In the genomic region with DNA sequence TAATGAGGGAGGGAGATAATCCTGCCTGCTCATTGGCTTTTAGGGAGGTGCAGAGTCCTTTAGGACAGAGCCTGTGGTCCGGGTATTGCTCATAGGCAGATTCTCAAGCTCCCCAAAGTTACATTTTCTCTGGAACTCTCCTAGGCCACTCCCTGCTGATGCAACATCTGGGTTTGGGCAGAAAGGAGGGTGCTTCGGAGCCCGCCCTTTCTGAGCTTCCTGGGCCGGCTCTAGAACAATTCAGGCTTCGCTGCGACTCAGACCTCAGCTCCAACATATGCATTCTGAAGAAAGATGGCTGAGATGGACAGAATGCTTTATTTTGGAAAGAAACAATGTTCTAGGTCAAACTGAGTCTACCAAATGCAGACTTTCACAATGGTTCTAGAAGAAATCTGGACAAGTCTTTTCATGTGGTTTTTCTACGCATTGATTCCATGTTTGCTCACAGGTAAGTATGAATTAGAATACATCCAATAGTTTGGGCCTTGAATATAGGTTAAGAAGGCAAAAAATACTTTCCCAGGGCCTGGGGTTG, we compare ENCODE assay signal across 12 cellular contexts. TPM values are rescaled to one million over a fixed set of nuclear protein-coding genes. Genes with fewer than 3 reads are reported as not detected.
DNase-seq lines count a peak whose midpoint lies in the region; ATAC-seq, FAIRE-seq and TF ChIP-seq lines count a peak whose summit lies in the region.
"Had no signal": no experiment of that assay in that cellular context is flagged by ENCODE, and none has a peak within 500 bp of the region (broad histone marks: within the 10 kb centered on the region; RNA-seq: fewer than 3 reads in every experiment).

A gene with protein sequence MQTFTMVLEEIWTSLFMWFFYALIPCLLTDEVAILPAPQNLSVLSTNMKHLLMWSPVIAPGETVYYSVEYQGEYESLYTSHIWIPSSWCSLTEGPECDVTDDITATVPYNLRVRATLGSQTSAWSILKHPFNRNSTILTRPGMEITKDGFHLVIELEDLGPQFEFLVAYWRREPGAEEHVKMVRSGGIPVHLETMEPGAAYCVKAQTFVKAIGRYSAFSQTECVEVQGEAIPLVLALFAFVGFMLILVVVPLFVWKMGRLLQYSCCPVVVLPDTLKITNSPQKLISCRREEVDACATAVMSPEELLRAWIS (plus strand): TSS at position 233 of the 538 bp plus-strand sequence. CDS start 131 bp downstream, at position 364.

- no peak within 1 kb of the TSS for H2BK12ac ChIP-seq in H1 (ENCODE audit: low read depth, low read length)

- no peaks in the 10 kb centered on the region for H3K9me3 Mint-ChIP-seq in Calu3 (ENCODE audit: low read depth, unreplicated experiment)

- H3K4ac ChIP-seq in IMR-90 (ENCODE audit: low read depth, low read length) (peak within 1 kb of the TSS; percentile 92; the same call in 1 of the 2 replicates), H1 (replicated peaks; ENCODE audit: insufficient read length, low read depth, low read length) (no peak within 1 kb of the TSS), mesendoderm (ENCODE audit: low read depth, low read length) (no peak within 1 kb of the TSS)

- H3K4me3 ChIP-seq in IMR-90 (ENCODE audit: insufficient read depth, low read depth, low read length), result no peak within 1 kb of the TSS
- no peak within 1 kb of the TSS for H3K4me3 ChIP-seq in H1 (ENCODE audit: extremely low read depth in 1 of 4, insufficient read depth in 2 of 4, low read depth in 3 of 4, low read length in 4 of 4)
- H3K4me3 ChIP-seq in mesendoderm (ENCODE audit: low read length), result no peak within 1 kb of the TSS
- H3K4me3 ChIP-seq: cardiac muscle cell had no signal

- H2AK9ac ChIP-seq in IMR-90 (replicated peaks; ENCODE audit: low read depth, low read length, poor library complexity), result no peak within 1 kb of the TSS

- BruUV-seq in Calu3 (replicated peaks; lab: Mats Ljungman, UMichigan) (no TSS peak), IMR-90 (replicated peaks; lab: Mats Ljungman, UMichigan) (no TSS peak)

- DNase-seq in Calu3, result no peak
- peak; percentile 61 for DNase-seq in IMR-90
- DNase-seq in H1 (ENCODE audit: low read depth in 1 of 2, low spot score in 2 of 2), result peak in 1 of 2 experiments; percentile 15
- DNase-seq in mesendoderm, result peak; percentile 88
- no peak for DNase-seq in NCI-H128 (lab: John Stamatoyannopoulos, UW; ENCODE audit: unreplicated experiment)
- DNase-seq in 8988T, result no peak
- DNase-seq: activated T-cell treated with anti-CD3 and anti-CD28 coated beads, Interleukin-2, amount 50 U/mL, for 1 hour; head of caudate nucleus; NCI-H2107 had no signal

- H3K9ac ChIP-seq in IMR-90 (ENCODE audit: low read depth, low read length), result no peak within 1 kb of the TSS
- no peak within 1 kb of the TSS for H3K9ac ChIP-seq in H1 (replicated peaks in 1 of 4; ENCODE audit: extremely low read depth in 1 of 4, low read depth in 3 of 4, low read length in 3 of 4)
- H3K9ac ChIP-seq in mesendoderm (ENCODE audit: low read length), result no peak within 1 kb of the TSS

- H3K23ac ChIP-seq in IMR-90 (ENCODE audit: low read depth, low read length) (no peak within 1 kb of the TSS), H1 (ENCODE audit: insufficient read length) (no peak within 1 kb of the TSS), mesendoderm (ENCODE audit: low read length) (no peak within 1 kb of the TSS)

- TF ChIP-seq EP300 in H1 (IDR thresholded peaks at IDR 0.05; ENCODE audit: borderline replicate concordance in 1 of 2, low read depth in 2 of 2, low read length in 2 of 2), result no peak

- no peaks in the 10 kb centered on the region for H3K36me3 ChIP-seq in IMR-90 (ENCODE audit: control insufficient read depth, insufficient read depth, low read length)
- no peaks in the 10 kb centered on the region for H3K36me3 ChIP-seq in H1 (ENCODE audit: control insufficient read depth in 2 of 4, insufficient read depth in 4 of 4, low read length in 3 of 4)
- H3K36me3 ChIP-seq in mesendoderm (ENCODE audit: control insufficient read depth, insufficient read depth, low read length), result no peaks in the 10 kb centered on the region
- H3K36me3 ChIP-seq: cardiac muscle cell had no signal

- H2AK5ac ChIP-seq in IMR-90 (ENCODE audit: low read depth, low read length), result no peak within 1 kb of the TSS
- H2AK5ac ChIP-seq in H1 (ENCODE audit: low read depth, low read length), result no peak within 1 kb of the TSS
- no peak within 1 kb of the TSS for H2AK5ac ChIP-seq in mesendoderm (ENCODE audit: low read length)

- FAIRE-seq in H1 (lab: Jason Lieb, UNC), result no peak

- H4K8ac ChIP-seq in IMR-90 (ENCODE audit: low read depth in 2 of 2, low read length in 2 of 2) (peak within 1 kb of the TSS in 1 of 2 experiments; percentile 83; a peak in 2 of 4 replicates), H1 (ENCODE audit: extremely low read depth, insufficient read depth, low read length) (no peak within 1 kb of the TSS), mesendoderm (ENCODE audit: low read depth, low read length) (no peak within 1 kb of the TSS)

- H3K27ac ChIP-seq in IMR-90 (ENCODE audit: insufficient read depth, low read length) (no peak within 1 kb of the TSS), H1 (ENCODE audit: low read depth, low read length) (no peak within 1 kb of the TSS), mesendoderm (ENCODE audit: low read depth, low read length) (no peak within 1 kb of the TSS)
- H3K27ac ChIP-seq: cardiac muscle cell had no signal

- H3K18ac ChIP-seq in IMR-90 (ENCODE audit: low read depth, low read length) (peak within 1 kb of the TSS; percentile 86; the same call in 1 of the 2 replicates), H1 (ENCODE audit: extremely low read depth, low read length) (no peak within 1 kb of the TSS), mesendoderm (ENCODE audit: low read length) (peak within 1 kb of the TSS; percentile 84)

- WGBS in IMR-90 (ENCODE audit: extremely low coverage in 2 of 2, insufficient read length in 1 of 2), 2 experiments, result no CpG with 5 or more reads among the region's 7 CpGs
- 87% methylated on average over 7 of the region's 7 CpGs; no CpG with 5 or more reads in 1 of the 2 experiments for WGBS in H1 (ENCODE audit: extremely low coverage in 1 of 2, insufficient coverage in 1 of 2, insufficient read length in 1 of 2, insufficient replicate concordance in 2 of 2, low coverage in 1 of 2, low lambda C conversion rate in 2 of 2, missing lambda C conversion rate in 1 of 2), 2 experiments
- WGBS in mesendoderm (ENCODE audit: extremely low coverage, insufficient coverage, low lambda C conversion rate), result no CpG with 5 or more reads among the region's 7 CpGs

- TF ChIP-seq POLR2A in IMR-90 (IDR thresholded peaks at IDR 0.05; ENCODE audit: low read depth, low read length) (no peak), H1 (IDR thresholded peaks at IDR 0.05; ENCODE audit: control extremely low read depth in 1 of 2, low read depth in 2 of 2, low read length in 2 of 2) (no peak)

- H3K27me3 Mint-ChIP-seq in Calu3 (ENCODE audit: unreplicated experiment), result no peaks in the 10 kb centered on the region

- peak within 1 kb of the TSS; percentile 83 for H2BK120ac ChIP-seq in IMR-90 (ENCODE audit: low read depth, low read length)
- H2BK120ac ChIP-seq in H1 (replicated peaks; ENCODE audit: low read depth, low read length), result no peak within 1 kb of the TSS
- no peak within 1 kb of the TSS for H2BK120ac ChIP-seq in mesendoderm (ENCODE audit: low read depth, low read length)

- peaks cover 13% of the 10 kb centered on the region for H3K9me1 ChIP-seq in IMR-90 (ENCODE audit: insufficient read depth, low read length)

- peak within 1 kb of the TSS; percentile 47 for H3K4me3 Mint-ChIP-seq in Calu3 (ENCODE audit: low read depth, unreplicated experiment)

- intact Hi-C loops in Calu3 (cut with micrococcal nuclease; ENCODE audit: unreplicated experiment) (loop anchor here (5.0 kb wide), 4 partner anchors 34 to 206 kb away; partner anchors contain the start of genes NCK1, SLC35G2 and STAG1), IMR-90 (cut with micrococcal nuclease) (loop anchor here (5.0 kb wide), 1 partner anchor 96 kb away; the partner anchor contains the start of gene NCK1)

- CTCF ChIA-PET in Calu3 (lab: Charles Lee) (interaction anchor here (0.5 to 2.1 kb wide), 3 partner anchors 56 to 1992 kb away, joined by 3 to 7 read pairs (median 5); partner anchors contain the start of gene STAG1), IMR-90 (lab: Yijun Ruan, JAX) (interaction anchor here (0.6 to 1.8 kb wide), 6 partner anchors 10 to 726 kb away, joined by 3 to 5 read pairs (median 4); partner anchors contain the start of gene STAG1), H1 (lab: Charles Lee; ENCODE audit: partially characterized antibody) (interaction anchor here (0.6 to 1.6 kb wide), 5 partner anchors 9 to 199 kb away, joined by 3 to 5 read pairs (median 4); no protein-coding TSS in a partner anchor)

- H3K4me2 ChIP-seq in IMR-90 (ENCODE audit: low read depth, low read length) (no peak within 1 kb of the TSS), H1 (ENCODE audit: insufficient read depth in 1 of 2, low read depth in 2 of 2, low read length in 2 of 2) (no peak within 1 kb of the TSS), mesendoderm (ENCODE audit: low read length) (no peak within 1 kb of the TSS)

- peak within 1 kb of the TSS; percentile 85; the same call in 1 of the 2 replicates for H2BK20ac ChIP-seq in IMR-90 (ENCODE audit: low read depth, low read length)
- no peak within 1 kb of the TSS for H2BK20ac ChIP-seq in H1 (ENCODE audit: low read length)

- H3K79me1 ChIP-seq in IMR-90 (ENCODE audit: low read depth in 1 of 2, low read length in 2 of 2), result peaks cover 5 to 20% of the 10 kb centered on the region in 2 experiments; a peak in 3 of 4 replicates
- H3K79me1 ChIP-seq in H1 (ENCODE audit: low read depth, low read length), result no peaks in the 10 kb centered on the region
- no peaks in the 10 kb centered on the region for H3K79me1 ChIP-seq in mesendoderm (ENCODE audit: low read length)

- H4K20me1 ChIP-seq in IMR-90 (ENCODE audit: insufficient read depth, low read length) (no peaks in the 10 kb centered on the region), H1 (replicated peaks in 1 of 2; ENCODE audit: control insufficient read depth in 1 of 2, insufficient read depth in 2 of 2, low read length in 2 of 2) (peaks cover 0 to 1% of the 10 kb centered on the region in 2 experiments)

- peak within 1 kb of the TSS; percentile 62 for H4K5ac ChIP-seq in IMR-90 (ENCODE audit: low read depth, low read length)
- no peak within 1 kb of the TSS for H4K5ac ChIP-seq in H1 (ENCODE audit: insufficient read length, low read depth, low read length)
- H4K5ac ChIP-seq in mesendoderm (ENCODE audit: low read length), result no peak within 1 kb of the TSS

- H4K91ac ChIP-seq in IMR-90 (ENCODE audit: insufficient read depth, low read depth, low read length) (peak within 1 kb of the TSS; percentile 4; the same call in 1 of the 2 replicates), H1 (replicated peaks; ENCODE audit: insufficient read length, low read length) (no peak within 1 kb of the TSS)

- no peak within 1 kb of the TSS for H3K56ac ChIP-seq in IMR-90 (ENCODE audit: extremely low read depth, insufficient read depth, low read length)
- no peak within 1 kb of the TSS for H3K56ac ChIP-seq in H1 (replicated peaks; ENCODE audit: insufficient read length, low read depth, low read length)
- peak within 1 kb of the TSS; percentile 35 for H3K56ac ChIP-seq in mesendoderm (ENCODE audit: low read length)

- no peaks in the 10 kb centered on the region for H3K9me3 ChIP-seq in IMR-90 (ENCODE audit: control insufficient read depth, insufficient read depth, low read length)
- no peaks in the 10 kb centered on the region for H3K9me3 ChIP-seq in H1 (ENCODE audit: insufficient read depth in 2 of 2, low read depth in 1 of 2, low read length in 1 of 2)

- POLR2A ChIA-PET in IMR-90 (lab: Charles Lee; ENCODE audit: unreplicated experiment) (no interaction called here), H1 (lab: Charles Lee; ENCODE audit: partially characterized antibody) (interaction anchor here (0.5 to 1.2 kb wide), 3 partner anchors 28 to 210 kb away, joined by 3 to 6 read pairs (median 4); partner anchors contain the start of gene STAG1)

- peaks cover 24% of the 10 kb centered on the region for H3K4me1 ChIP-seq in IMR-90 (ENCODE audit: control insufficient read depth, insufficient read depth, low read length)
- no peaks in the 10 kb centered on the region for H3K4me1 ChIP-seq in H1 (replicated peaks in 1 of 4; ENCODE audit: control insufficient read depth in 3 of 4, insufficient read depth in 4 of 4, low read length in 3 of 4)
- H3K4me1 ChIP-seq in mesendoderm (ENCODE audit: control insufficient read depth, low read depth, low read length), result peaks cover 6% of the 10 kb centered on the region

- no peak within 1 kb of the TSS for H2AFZ ChIP-seq in IMR-90 (replicated peaks; ENCODE audit: low read length, poor library complexity)
- no peak within 1 kb of the TSS for H2AFZ ChIP-seq in H1 (ENCODE audit: low read length)

- H3K14ac ChIP-seq in IMR-90 (replicated peaks; ENCODE audit: low read depth, low read length) (0 out of 2 replicates have a peak within 1 kb of the TSS, but pooled peaks have one; percentile 10), H1 (ENCODE audit: insufficient read length) (no peak within 1 kb of the TSS)

- TF ChIP-seq CTCF in Calu3 (IDR thresholded peaks at IDR 0.05; ENCODE audit: unreplicated experiment) (no peak), IMR-90 (conservative IDR thresholded peaks at IDR 0.05; ENCODE audit: low read depth, low read length) (no peak), H1 (IDR thresholded peaks at IDR 0.05; ENCODE audit: control extremely low read depth in 1 of 3, insufficient read depth in 1 of 3, low read depth in 1 of 3, low read length in 3 of 3) (no peak)

- H3K36me3 Mint-ChIP-seq in Calu3 (ENCODE audit: insufficient read depth, unreplicated experiment), result peaks cover 22% of the 10 kb centered on the region

- dilution Hi-C loops in IMR-90 (cut with HindIII; ENCODE audit: low sequenced_read_pairs, unreplicated experiment), result no loop called here

- H2BK5ac ChIP-seq in IMR-90 (ENCODE audit: low read depth, low read length, poor library complexity, severe bottlenecking) (no peak within 1 kb of the TSS), H1 (ENCODE audit: low read depth, low read length) (no peak within 1 kb of the TSS), mesendoderm (ENCODE audit: low read length) (no peak within 1 kb of the TSS)

- no peaks in the 10 kb centered on the region for H3K23me2 ChIP-seq in H1 (ENCODE audit: low read depth, low read length)

- H3K4me1 Mint-ChIP-seq in Calu3 (ENCODE audit: low read depth, unreplicated experiment), result peaks cover 90% of the 10 kb centered on the region

- H2BK15ac ChIP-seq in IMR-90 (ENCODE audit: low read depth, low read length), result peak within 1 kb of the TSS; percentile 6; the same call in 1 of the 3 replicates
- no peak within 1 kb of the TSS for H2BK15ac ChIP-seq in H1 (ENCODE audit: low read length)
- H2BK15ac ChIP-seq in mesendoderm (replicated peaks; ENCODE audit: low read depth), result no peak within 1 kb of the TSS

- peak within 1 kb of the TSS; percentile 89 for H3K27ac Mint-ChIP-seq in Calu3 (ENCODE audit: unreplicated experiment)

- no peaks in the 10 kb centered on the region for H3K27me3 ChIP-seq in IMR-90 (ENCODE audit: control insufficient read depth, insufficient read depth, low read length)
- H3K27me3 ChIP-seq in H1 (replicated peaks in 1 of 4; ENCODE audit: control insufficient read depth in 3 of 4, extremely low read depth in 1 of 4, insufficient read depth in 3 of 4, low read length in 3 of 4), result no peaks in the 10 kb centered on the region
- no peaks in the 10 kb centered on the region for H3K27me3 ChIP-seq in mesendoderm (ENCODE audit: insufficient read depth, low read length, poor library complexity)
- H3K27me3 ChIP-seq: cardiac muscle cell had no signal

- TF ChIP-seq RAD21 in IMR-90 (IDR thresholded peaks at IDR 0.05; ENCODE audit: low read length) (no peak), H1 (IDR thresholded peaks at IDR 0.05 in 1 of 2, conservative IDR thresholded peaks at IDR 0.05 in 1 of 2; ENCODE audit: low read depth in 2 of 2, low read length in 2 of 2) (no peak)

- in situ Hi-C loops in IMR-90 (cut with MboI; ENCODE audit: low sequenced_read_pairs), result no loop called here

- ATAC-seq in IMR-90 (ENCODE audit: low read depth) (no peak), HG03135 (IDR thresholded peaks at IDR 0.05; ENCODE audit: unreplicated experiment) (no peak), HG03342 (IDR thresholded peaks at IDR 0.05; ENCODE audit: unreplicated experiment) (no peak)

- H3K79me2 ChIP-seq in H1 (ENCODE audit: control insufficient read depth in 1 of 2, insufficient read depth in 2 of 2, low read length in 2 of 2) (no peaks in the 10 kb centered on the region), mesendoderm (ENCODE audit: control insufficient read depth, insufficient read depth, low read length) (no peaks in the 10 kb centered on the region)

RNA-seq across cellular contexts. Expression of the gene that starts here (rescaled TPM):
- total RNA-seq in Calu3 (2022) (8.5 and 12.0 TPM in 2 replicates), IMR-90 (2012; rRNA removed) (0.56 and 0.72 TPM in 2 replicates)
- polyA plus RNA-seq in IMR-90 (2012; rRNA removed) (0.72 and 0.97 TPM in 2 replicates), H1 (2011; rRNA removed) (1.8 and 3.3 TPM in 2 replicates)
- 0.38 and 0.62 TPM in 2 replicates for polyA plus RNA-seq in IMR-90 (2012; cell fraction: cytosol; rRNA removed)
- 1.1 and 3.3 TPM in 2 replicates for polyA plus RNA-seq in IMR-90 (2012; cell fraction: nucleus; rRNA removed; ENCODE audit: low replicate concordance)
- total RNA-seq in H1 (2021; fragmentation: NEBNext Ultra II Directional; extraction: Animal tissue kit (Norgen Biotek cat#: 25700)), result 1.6 and 2.6 TPM in 2 replicates
- polyA plus RNA-seq in H1 (2011; cell fraction: cytosol; rRNA removed), result 4.3 TPM
- polyA plus RNA-seq in H1 (2011; cell fraction: nucleus; rRNA removed), result 4.0 TPM
- 1.1 to 2.3 TPM (median 1.5 TPM) in 4 replicates for polyA plus RNA-seq in H1 (2012, experiment 1 of 2)
- polyA plus RNA-seq in H1 (2012, experiment 2 of 2), result 0.52 TPM
- 1.3 TPM for polyA plus RNA-seq in H1 (2013, experiment 1 of 2)
- 1.6 TPM for polyA plus RNA-seq in H1 (2013, experiment 2 of 2)
- polyA minus RNA-seq in H1 (2011; rRNA and poly(A)+ RNA removed), result 2.0 and 3.1 TPM in 2 replicates
- polyA minus RNA-seq in H1 (2011; cell fraction: cytosol; rRNA and poly(A)+ RNA removed), result 1.7 TPM
- polyA minus RNA-seq in H1 (2011; cell fraction: nucleus; rRNA and poly(A)+ RNA removed), result 2.3 TPM
- polyA plus RNA-seq in mesendoderm (2013, experiment 1 of 2), result 1.3 TPM
- polyA plus RNA-seq in mesendoderm (2013, experiment 2 of 2), result 1.3 TPM

Comparison
In these comparisons a context has a peak if more than half of its experiments do, and no peak if none do; other contexts are left out.
1. DNase-seq: peak in IMR-90 (single experiment) and mesendoderm (single experiment); none in Calu3 (single experiment), NCI-H128 (single experiment) and 8988T (single experiment).